ENCODE assay signal across 14 cellular contexts in genomic region chr4:156815717-156816319, GRCh38.
A peak's percentile ranks its signal among the peaks of the same experiment; 100 is the strongest.
DNase-seq lines count a peak whose midpoint lies in the region; ATAC-seq and TF ChIP-seq lines count a peak whose summit lies in the region.
"Had no signal": no experiment of that assay in that cellular context is flagged by ENCODE, and none has a peak within 500 bp of the region (broad histone marks: within the 10 kb centered on the region; RNA-seq: fewer than 3 reads in every experiment).

No MANE protein-coding gene starts in this region.

- POLR2A ChIA-PET in Caco-2 (lab: Charles Lee): no interaction called here

- intact Hi-C loops in Caco-2 (cut with micrococcal nuclease; ENCODE audit: unreplicated experiment): no loop called here

- H3K4me3 Mint-ChIP-seq in activated T-cell treated with anti-CD3 and anti-CD28 coated beads, Interleukin-2, amount 50 U/mL, for 24 hours: no peak overlapping the region
- no peak overlapping the region for H3K4me3 Mint-ChIP-seq in Caco-2 (ENCODE audit: unreplicated experiment)
- H3K4me3 Mint-ChIP-seq: activated CD8-positive, alpha-beta memory T cell treated with anti-CD3 and anti-CD28 coated beads, Interleukin-2, amount 10 ng/mL, durations not matched to agents 7 days and 5 days; CD8-positive, alpha-beta memory T cell had no signal

- no peak overlapping the region for H3K27ac Mint-ChIP-seq in activated T-cell treated with anti-CD3 and anti-CD28 coated beads, Interleukin-2, amount 50 U/mL, for 24 hours
- H3K27ac Mint-ChIP-seq in Caco-2 (ENCODE audit: unreplicated experiment): no peak overlapping the region
- H3K27ac Mint-ChIP-seq: activated CD8-positive, alpha-beta memory T cell treated with anti-CD3 and anti-CD28 coated beads, Interleukin-2, amount 10 ng/mL, durations not matched to agents 7 days and 5 days; activated naive CD4-positive, alpha-beta T cell treated with anti-CD3 and anti-CD28 coated beads, Interleukin-2, amount 50 U/mL, for 72 hours; CD8-positive, alpha-beta memory T cell had no signal

- TF ChIP-seq CTCF in Caco-2 (IDR thresholded peaks at IDR 0.05; ENCODE audit: insufficient read depth in 1 of 2, low read depth in 1 of 2, low read length in 1 of 2, severe bottlenecking in 1 of 2, unreplicated experiment in 1 of 2): no peak

- no peaks in the 10 kb centered on the region for H3K27me3 Mint-ChIP-seq in activated T-cell treated with anti-CD3 and anti-CD28 coated beads, Interleukin-2, amount 50 U/mL, for 24 hours
- no peaks in the 10 kb centered on the region for H3K27me3 Mint-ChIP-seq in Caco-2 (ENCODE audit: insufficient read depth, unreplicated experiment)
- H3K27me3 Mint-ChIP-seq: activated CD8-positive, alpha-beta memory T cell treated with anti-CD3 and anti-CD28 coated beads, Interleukin-2, amount 10 ng/mL, durations not matched to agents 7 days and 5 days; CD8-positive, alpha-beta memory T cell had no signal

- no peak overlapping the region for H3K4me3 ChIP-seq in Caco-2 (ENCODE audit: low read depth, low read length)
- H3K4me3 ChIP-seq: suprapubic skin had no signal

- peak; percentile 90 for ATAC-seq in esophagus mucosa
- ATAC-seq: activated CD8-positive, alpha-beta memory T cell treated with anti-CD3 and anti-CD28 coated beads, Interleukin-2, amount 10 ng/mL, durations not matched to agents 7 days and 5 days; activated naive CD4-positive, alpha-beta T cell treated with anti-CD3 and anti-CD28 coated beads, Interleukin-2, amount 50 U/mL, for 72 hours had no signal

- H3K4me1 Mint-ChIP-seq in activated T-cell treated with anti-CD3 and anti-CD28 coated beads, Interleukin-2, amount 50 U/mL, for 24 hours (ENCODE audit: low read depth): no peaks in the 10 kb centered on the region
- no peaks in the 10 kb centered on the region for H3K4me1 Mint-ChIP-seq in Caco-2 (ENCODE audit: low read depth, unreplicated experiment)
- H3K4me1 Mint-ChIP-seq: activated CD8-positive, alpha-beta memory T cell treated with anti-CD3 and anti-CD28 coated beads, Interleukin-2, amount 10 ng/mL, durations not matched to agents 7 days and 5 days; CD8-positive, alpha-beta memory T cell had no signal

- H3K36me3 Mint-ChIP-seq in activated T-cell treated with anti-CD3 and anti-CD28 coated beads, Interleukin-2, amount 50 U/mL, for 24 hours (ENCODE audit: low read depth): no peaks in the 10 kb centered on the region
- no peaks in the 10 kb centered on the region for H3K36me3 Mint-ChIP-seq in Caco-2 (ENCODE audit: insufficient read depth, unreplicated experiment)
- H3K36me3 Mint-ChIP-seq: activated CD8-positive, alpha-beta memory T cell treated with anti-CD3 and anti-CD28 coated beads, Interleukin-2, amount 10 ng/mL, durations not matched to agents 7 days and 5 days; activated naive CD4-positive, alpha-beta T cell treated with anti-CD3 and anti-CD28 coated beads, Interleukin-2, amount 50 U/mL, for 72 hours; CD8-positive, alpha-beta memory T cell had no signal

- CTCF ChIA-PET in Caco-2 (lab: Charles Lee): no interaction called here

- BruUV-seq in Caco-2 (replicated peaks; lab: Mats Ljungman, UMichigan): no TSS peak

- no peaks in the 10 kb centered on the region for H3K27me3 ChIP-seq in Caco-2 (replicated peaks; ENCODE audit: control insufficient read depth, insufficient read depth, low read length)
- H3K27me3 ChIP-seq: suprapubic skin had no signal

- H3K9me3 ChIP-seq in Caco-2: no peaks in the 10 kb centered on the region
- H3K9me3 ChIP-seq: suprapubic skin had no signal

- DNase-seq in D341Med (ENCODE audit: low spot score) (peak; percentile 47), NCI-H1417 treated with DMSO at 0.1 percent for 48 hours (lab: John Stamatoyannopoulos, UW) (peak; percentile 94), NCI-H446 (lab: John Stamatoyannopoulos, UW) (peak; percentile 57 to 67), Caco-2 (no peak)
- no peak for DNase-seq in effector CD8-positive, alpha-beta T cell (lab: John Stamatoyannopoulos, UW)
- DNase-seq in activated CD4-positive, CD25-positive, alpha-beta regulatory T cell (lab: John Stamatoyannopoulos, UW): no peak
- DNase-seq in activated T-cell treated with anti-CD3 and anti-CD28 coated beads, Interleukin-2, amount 50 U/mL, for 24 hours: no peak
- DNase-seq: activated CD8-positive, alpha-beta memory T cell treated with anti-CD3 and anti-CD28 coated beads, Interleukin-2, amount 10 ng/mL, durations not matched to agents 7 days and 5 days; CD8-positive, alpha-beta memory T cell; head of caudate nucleus; WERI-Rb-1 had no signal

- no peaks in the 10 kb centered on the region for H3K4me1 ChIP-seq in Caco-2
- H3K4me1 ChIP-seq: suprapubic skin had no signal

- no peaks in the 10 kb centered on the region for H3K36me3 ChIP-seq in Caco-2 (ENCODE audit: control insufficient read depth, insufficient read depth, low read length)
- H3K36me3 ChIP-seq: suprapubic skin, WERI-Rb-1 had no signal

- peaks cover 8% of the 10 kb centered on the region for H3K9me3 Mint-ChIP-seq in activated T-cell treated with anti-CD3 and anti-CD28 coated beads, Interleukin-2, amount 50 U/mL, for 24 hours
- H3K9me3 Mint-ChIP-seq in Caco-2 (ENCODE audit: unreplicated experiment): no peaks in the 10 kb centered on the region

Comparison
In these comparisons a context has a peak if more than half of its experiments do, and no peak if none do; other contexts are left out.
1. DNase-seq: peak in D341Med (single experiment), NCI-H1417 treated with DMSO at 0.1 percent for 48 hours (single experiment) and NCI-H446 (2 of 2); none in effector CD8-positive, alpha-beta T cell (single experiment), activated CD4-positive, CD25-positive, alpha-beta regulatory T cell (0 of 4), activated T-cell treated with anti-CD3 and anti-CD28 coated beads, Interleukin-2, amount 50 U/mL, for 24 hours (single experiment) and Caco-2 (0 of 2).